Comparison of ENCODE assay signal across 15 cellular contexts in genomic region chr1:228158151-228158571, GRCh38. TPM values are rescaled to one million over a fixed set of nuclear protein-coding genes. Genes with fewer than 3 reads are reported as not detected.
DNase-seq lines count a peak whose midpoint lies in the region; ATAC-seq, FAIRE-seq and TF ChIP-seq lines count a peak whose summit lies in the region.
"Had no signal": no experiment of that assay in that cellular context is flagged by ENCODE, and none has a peak within 500 bp of the region (broad histone marks: within the 10 kb centered on the region; RNA-seq: fewer than 3 reads in every experiment).

No MANE protein-coding gene starts in this region.

- H3K27me3 ChIP-seq in right lobe of liver (no peaks in the 10 kb centered on the region), HepG2 (ENCODE audit: control insufficient read depth in 1 of 2, insufficient read depth in 2 of 2, low read length in 2 of 2) (no peaks in the 10 kb centered on the region; a peak in 1 of 5 replicates), left ventricle myocardium inferior (ENCODE audit: low read depth) (peaks cover 15% of the 10 kb centered on the region), osteoblast (ENCODE audit: insufficient read depth, low read length) (peaks cover 13% of the 10 kb centered on the region)
- H3K27me3 ChIP-seq in effector memory CD4-positive, alpha-beta T cell (replicated peaks; ENCODE audit: control insufficient read depth, insufficient read depth, low read length, poor library complexity, severe bottlenecking) = no peaks in the 10 kb centered on the region
- H3K27me3 ChIP-seq: Peyer's patch had no signal

- H4K20me1 ChIP-seq in HepG2 (ENCODE audit: insufficient read depth, low read length) (peaks cover 3% of the 10 kb centered on the region; the same call in 1 of the 2 replicates), osteoblast (ENCODE audit: insufficient read depth, low read length) (peaks cover 24% of the 10 kb centered on the region)

- TF ChIP-seq CTCF in right lobe of liver (IDR thresholded peaks at IDR 0.05) (no peak), HepG2 (CRISPR knock-in tag; IDR thresholded peaks at IDR 0.05) (no peak), left ventricle myocardium inferior (IDR thresholded peaks at IDR 0.05; ENCODE audit: borderline replicate concordance) (no peak), osteoblast (IDR thresholded peaks at IDR 0.05; ENCODE audit: extremely low read depth, low read depth, low read length) (no peak)

- TF ChIP-seq POLR2A in right lobe of liver (IDR thresholded peaks at IDR 0.05) (no peak), HepG2 (IDR thresholded peaks at IDR 0.05; ENCODE audit: insufficient read depth in 1 of 2, low read depth in 2 of 2, low read length in 2 of 2) (no peak)

- POLR2A ChIA-PET in HepG2 (lab: Yijun Ruan, JAX) = no interaction called here

- ATAC-seq in right lobe of liver = no peak
- ATAC-seq in HepG2 = no peak
- no peak for ATAC-seq in GM21447 (IDR thresholded peaks at IDR 0.05; ENCODE audit: unreplicated experiment)
- ATAC-seq in HG03025 (IDR thresholded peaks at IDR 0.05; ENCODE audit: low FRiP score, unreplicated experiment) = no peak
- ATAC-seq: A549 had no signal

- H3K4me1 ChIP-seq in right lobe of liver (peaks cover 0 to 6% (median 0%) of the 10 kb centered on the region in 4 donors), HepG2 (ENCODE audit: insufficient read depth, low read length) (peaks cover 38% of the 10 kb centered on the region), left ventricle myocardium inferior (peaks cover 31% of the 10 kb centered on the region), osteoblast (ENCODE audit: insufficient read depth, low read length) (peaks cover 11% of the 10 kb centered on the region)
- peaks cover 13% of the 10 kb centered on the region for H3K4me1 ChIP-seq in effector memory CD4-positive, alpha-beta T cell (ENCODE audit: control insufficient read depth, insufficient read depth, low read length, poor library complexity, severe bottlenecking)
- H3K4me1 ChIP-seq: A549 had no signal

- BruUV-seq in HepG2 (replicated peaks; lab: Mats Ljungman, UMichigan) = no TSS peak

- H3K9ac ChIP-seq in HepG2 (ENCODE audit: insufficient read depth, low read depth, low read length) = no peak overlapping the region

- no peak overlapping the region for H3K4me3 ChIP-seq in right lobe of liver
- H3K4me3 ChIP-seq in HepG2 (replicated peaks in 1 of 3; ENCODE audit: insufficient read depth in 1 of 3, low read depth in 2 of 3, low read length in 3 of 3) = no peak overlapping the region
- H3K4me3 ChIP-seq in left ventricle myocardium inferior = no peak overlapping the region
- H3K4me3 ChIP-seq in osteoblast (ENCODE audit: insufficient read depth, low read length) = no peak overlapping the region
- no peak overlapping the region for H3K4me3 ChIP-seq in effector memory CD4-positive, alpha-beta T cell (ENCODE audit: insufficient read depth, low read depth, low read length, poor library complexity, severe bottlenecking)
- H3K4me3 ChIP-seq: A549, Peyer's patch had no signal

- H2AFZ ChIP-seq in HepG2 (ENCODE audit: low read length) (no peak overlapping the region), osteoblast (ENCODE audit: low read length) (no peak overlapping the region)

- CTCF ChIA-PET in HepG2 (lab: Yijun Ruan, JAX; ENCODE audit: low intra/inter-chr PET ratio, low total read pairs) = no interaction called here

- no peaks in the 10 kb centered on the region for H3K9me3 ChIP-seq in right lobe of liver
- no peaks in the 10 kb centered on the region for H3K9me3 ChIP-seq in HepG2 (ENCODE audit: low read length)
- H3K9me3 ChIP-seq in left ventricle myocardium inferior (replicated peaks) = no peaks in the 10 kb centered on the region
- H3K9me3 ChIP-seq in osteoblast (ENCODE audit: low read depth, low read length) = no peaks in the 10 kb centered on the region
- no peaks in the 10 kb centered on the region for H3K9me3 ChIP-seq in effector memory CD4-positive, alpha-beta T cell (ENCODE audit: control insufficient read depth, low read length)
- H3K9me3 ChIP-seq: A549, Peyer's patch had no signal

- intact Hi-C loops in right lobe of liver (cut with DNase I) (no loop called here), HepG2 (cut with micrococcal nuclease; ENCODE audit: unreplicated experiment) (no loop called here), left ventricle myocardium inferior (cut with micrococcal nuclease) (no loop called here)

- no CpG with 5 or more reads among the region's 42 CpGs for WGBS in right lobe of liver (ENCODE audit: insufficient coverage, low coverage, low lambda C conversion rate, missing lambda C conversion rate)
- WGBS in HepG2 (ENCODE audit: low lambda C conversion rate) = 98% methylated on average over 38 of the region's 42 CpGs

- TF ChIP-seq RAD21 in HepG2 (CRISPR knock-in tag; IDR thresholded peaks at IDR 0.05) = no peak

- H3K27ac ChIP-seq in right lobe of liver = no peak overlapping the region
- H3K27ac ChIP-seq in HepG2 (ENCODE audit: extremely low read length, insufficient read depth, low read length) = no peak overlapping the region
- no peak overlapping the region for H3K27ac ChIP-seq in left ventricle myocardium inferior (replicated peaks)
- H3K27ac ChIP-seq in osteoblast (ENCODE audit: low read depth, low read length) = no peak overlapping the region
- H3K27ac ChIP-seq in effector memory CD4-positive, alpha-beta T cell (ENCODE audit: insufficient read depth, low read length, poor library complexity, severe bottlenecking) = no peak overlapping the region
- H3K27ac ChIP-seq: A549, C4-2B, Peyer's patch had no signal

- peak in 2 of 3 donors; percentile 17 to 52 for DNase-seq in right lobe of liver
- no peak for DNase-seq in HepG2 (ENCODE audit: low spot score)
- peak; percentile 9 for DNase-seq in left ventricle myocardium inferior
- peak; percentile 76 for DNase-seq in osteoblast (ENCODE audit: insufficient read length, low spot score, missing footprints)
- no peak for DNase-seq in effector memory CD4-positive, alpha-beta T cell
- DNase-seq: NCI-H1417, NCI-H1930, NCI-H2171 treated with DMSO at 0.1 percent for 48 hours, NCI-H510A treated with DMSO at 0.1 percent for 48 hours had no signal

- no peak for FAIRE-seq in HepG2 (lab: Jason Lieb, UNC)
- FAIRE-seq: A549, GM18507 had no signal

- H3K4me2 ChIP-seq in HepG2 (ENCODE audit: low read depth, low read length) = no peak overlapping the region
- H3K4me2 ChIP-seq in osteoblast (ENCODE audit: insufficient read depth, low read length) = no peak overlapping the region
- H3K4me2 ChIP-seq: A549 had no signal

- TF ChIP-seq EP300 in HepG2 (IDR thresholded peaks at IDR 0.05; ENCODE audit: low read depth in 2 of 2, low read length in 2 of 2) = no peak
- TF ChIP-seq EP300 in HepG2 (CRISPR knock-in tag; IDR thresholded peaks at IDR 0.05; ENCODE audit: borderline replicate concordance) = no peak

- H3K36me3 ChIP-seq in right lobe of liver (no peaks in the 10 kb centered on the region), HepG2 (replicated peaks in 1 of 2; ENCODE audit: control insufficient read depth in 1 of 2, insufficient read depth in 2 of 2, low read length in 2 of 2) (no peaks in the 10 kb centered on the region), left ventricle myocardium inferior (no peaks in the 10 kb centered on the region), osteoblast (ENCODE audit: insufficient read depth, low read length) (no peaks in the 10 kb centered on the region)
- H3K36me3 ChIP-seq in effector memory CD4-positive, alpha-beta T cell (ENCODE audit: control insufficient read depth, insufficient read depth, low read length) = no peaks in the 10 kb centered on the region
- H3K36me3 ChIP-seq: Peyer's patch had no signal

- H3K79me2 ChIP-seq in HepG2 (ENCODE audit: insufficient read depth, low read length) = no peaks in the 10 kb centered on the region
- no peaks in the 10 kb centered on the region for H3K79me2 ChIP-seq in osteoblast (ENCODE audit: insufficient read depth, low read length)

- in situ Hi-C loops in HepG2 (cut with HindIII; ENCODE audit: extremely low pct_ligation_motif_present, low pct_unique_long_range_greater_than_20kb) = no loop called here

RNA-seq across cellular contexts. Expression of gene IBA57, which starts 7.4 kb away (rescaled TPM):
- total RNA-seq in right lobe of liver = 1 to 10 TPM; 5.1 to 8.0 (median 6.1) TPM
- 9.7 and 10.2 TPM in 2 replicates for total RNA-seq in HepG2 (2016; rRNA removed; fragmentation: Illumina TruSeq; extraction: Trizol)
- total RNA-seq in HepG2 (2016; cell fraction: cytosol; rRNA removed; fragmentation: Illumina TruSeq; extraction: Trizol; ENCODE audit: low read depth) = 0.81 and 1.6 TPM in 2 replicates
- 8.3 and 9.2 TPM in 2 replicates for total RNA-seq in HepG2 (2016; cell fraction: insoluble cytoplasmic fraction; rRNA removed; fragmentation: Illumina TruSeq; extraction: Trizol)
- 2.3 and 3.6 TPM in 2 replicates for total RNA-seq in HepG2 (2016; cell fraction: membrane; rRNA removed; fragmentation: Illumina TruSeq; extraction: Trizol)
- 3.8 and 4.7 TPM in 2 replicates for total RNA-seq in HepG2 (2016; cell fraction: nucleus; rRNA removed; fragmentation: Illumina TruSeq; extraction: Trizol)
- 2.3 and 4.2 TPM in 2 replicates for polyA plus RNA-seq in HepG2 (2011; rRNA removed)
- polyA plus RNA-seq in HepG2 (2011; cell fraction: cytosol; rRNA removed) = 1.7 and 3.8 TPM in 2 replicates
- 3.6 and 5.6 TPM in 2 replicates for polyA plus RNA-seq in HepG2 (2011; cell fraction: nucleus; rRNA removed)
- 2.1 and 2.8 TPM in 2 replicates for polyA plus RNA-seq in HepG2 (2012)
- 0.59 and 1.2 TPM in 2 replicates for polyA plus RNA-seq in HepG2 (2016; cell fraction: cytosol; fragmentation: Illumina TruSeq; extraction: Trizol; ENCODE audit: low read depth)
- 7.5 and 7.6 TPM in 2 replicates for polyA plus RNA-seq in HepG2 (2016; cell fraction: insoluble cytoplasmic fraction; fragmentation: Illumina TruSeq; extraction: Trizol; ENCODE audit: low read depth)
- 2.2 and 2.3 TPM in 2 replicates for polyA plus RNA-seq in HepG2 (2016; cell fraction: membrane; fragmentation: Illumina TruSeq; extraction: Trizol; ENCODE audit: low read depth)
- 4.3 and 5.9 TPM in 2 replicates for polyA plus RNA-seq in HepG2 (2016; cell fraction: nucleus; fragmentation: Illumina TruSeq; extraction: Trizol; ENCODE audit: insufficient read depth, low read depth)
- polyA minus RNA-seq in HepG2 (2011; rRNA and poly(A)+ RNA removed; ENCODE audit: low replicate concordance) = 2.7 and 11.4 TPM in 2 replicates
- 3.1 and 4.6 TPM in 2 replicates for polyA minus RNA-seq in HepG2 (2011; cell fraction: cytosol; rRNA and poly(A)+ RNA removed)
- polyA minus RNA-seq in HepG2 (2011; cell fraction: nucleus; rRNA and poly(A)+ RNA removed) = 3.7 and 5.7 TPM in 2 replicates
- 15.0 TPM for total RNA-seq in left ventricle myocardium inferior
- total RNA-seq in osteoblast = 4.4 and 4.7 TPM in 2 replicates

RNA-seq across cellular contexts. Expression of gene GJC2, which starts 8.4 kb away (rescaled TPM):
- total RNA-seq in right lobe of liver = under 1 TPM in 5 of 6 experiments, not detected in 1; 0.12 to 0.44 (median 0.16) TPM
- 1.6 and 3.8 TPM in 2 replicates for total RNA-seq in HepG2 (2016; rRNA removed; fragmentation: Illumina TruSeq; extraction: Trizol)
- 0.79 and 1.0 TPM in 2 replicates for total RNA-seq in HepG2 (2016; cell fraction: cytosol; rRNA removed; fragmentation: Illumina TruSeq; extraction: Trizol; ENCODE audit: low read depth)
- 1.5 and 3.8 TPM in 2 replicates for total RNA-seq in HepG2 (2016; cell fraction: insoluble cytoplasmic fraction; rRNA removed; fragmentation: Illumina TruSeq; extraction: Trizol)
- 1.4 and 2.0 TPM in 2 replicates for total RNA-seq in HepG2 (2016; cell fraction: membrane; rRNA removed; fragmentation: Illumina TruSeq; extraction: Trizol)
- 2.3 and 2.4 TPM in 2 replicates for total RNA-seq in HepG2 (2016; cell fraction: nucleus; rRNA removed; fragmentation: Illumina TruSeq; extraction: Trizol)
- polyA plus RNA-seq in HepG2 (2011; rRNA removed) = 1.6 and 2.5 TPM in 2 replicates
- 1.4 and 3.3 TPM in 2 replicates for polyA plus RNA-seq in HepG2 (2011; cell fraction: cytosol; rRNA removed)
- 3.1 and 3.8 TPM in 2 replicates for polyA plus RNA-seq in HepG2 (2011; cell fraction: nucleus; rRNA removed)
- 2.5 and 2.9 TPM in 2 replicates for polyA plus RNA-seq in HepG2 (2012)
- 0.48 and 0.51 TPM in 2 replicates for polyA plus RNA-seq in HepG2 (2016; cell fraction: cytosol; fragmentation: Illumina TruSeq; extraction: Trizol; ENCODE audit: low read depth)
- polyA plus RNA-seq in HepG2 (2016; cell fraction: insoluble cytoplasmic fraction; fragmentation: Illumina TruSeq; extraction: Trizol; ENCODE audit: low read depth) = 1.7 and 1.8 TPM in 2 replicates
- 1.2 and 1.3 TPM in 2 replicates for polyA plus RNA-seq in HepG2 (2016; cell fraction: membrane; fragmentation: Illumina TruSeq; extraction: Trizol; ENCODE audit: low read depth)
- polyA plus RNA-seq in HepG2 (2016; cell fraction: nucleus; fragmentation: Illumina TruSeq; extraction: Trizol; ENCODE audit: insufficient read depth, low read depth) = 3.1 and 3.7 TPM in 2 replicates
- 0.65 and 7.9 TPM in 2 replicates for polyA minus RNA-seq in HepG2 (2011; rRNA and poly(A)+ RNA removed; ENCODE audit: low replicate concordance)
- 2.4 and 5.1 TPM in 2 replicates for polyA minus RNA-seq in HepG2 (2011; cell fraction: cytosol; rRNA and poly(A)+ RNA removed)
- 2.4 and 2.7 TPM in 2 replicates for polyA minus RNA-seq in HepG2 (2011; cell fraction: nucleus; rRNA and poly(A)+ RNA removed)
- total RNA-seq in left ventricle myocardium inferior = 1.0 TPM
- 0.88 and 1.4 TPM in 2 replicates for total RNA-seq in osteoblast

RNA-seq across cellular contexts. Expression of gene GUK1, which starts 18.1 kb away (rescaled TPM):
- total RNA-seq in right lobe of liver = 100 to 1,000 TPM in 4 of 6 experiments, 10 to 100 TPM in 2; 78.0 to 235 (median 108) TPM
- total RNA-seq in HepG2 (2016; rRNA removed; fragmentation: Illumina TruSeq; extraction: Trizol) = 82.7 and 116 TPM in 2 replicates
- total RNA-seq in HepG2 (2016; cell fraction: cytosol; rRNA removed; fragmentation: Illumina TruSeq; extraction: Trizol; ENCODE audit: low read depth) = 772 and 776 TPM in 2 replicates
- 78.9 and 120 TPM in 2 replicates for total RNA-seq in HepG2 (2016; cell fraction: insoluble cytoplasmic fraction; rRNA removed; fragmentation: Illumina TruSeq; extraction: Trizol)
- 448 and 476 TPM in 2 replicates for total RNA-seq in HepG2 (2016; cell fraction: membrane; rRNA removed; fragmentation: Illumina TruSeq; extraction: Trizol)
- total RNA-seq in HepG2 (2016; cell fraction: nucleus; rRNA removed; fragmentation: Illumina TruSeq; extraction: Trizol) = 51.4 and 56.9 TPM in 2 replicates
- polyA plus RNA-seq in HepG2 (2011; rRNA removed) = 154 and 205 TPM in 2 replicates
- polyA plus RNA-seq in HepG2 (2011; cell fraction: cytosol; rRNA removed) = 228 and 301 TPM in 2 replicates
- polyA plus RNA-seq in HepG2 (2011; cell fraction: nucleus; rRNA removed) = 387 and 492 TPM in 2 replicates
- polyA plus RNA-seq in HepG2 (2012) = 58.4 and 85.4 TPM in 2 replicates
- polyA plus RNA-seq in HepG2 (2016; cell fraction: cytosol; fragmentation: Illumina TruSeq; extraction: Trizol; ENCODE audit: low read depth) = 764 and 775 TPM in 2 replicates
- polyA plus RNA-seq in HepG2 (2016; cell fraction: insoluble cytoplasmic fraction; fragmentation: Illumina TruSeq; extraction: Trizol; ENCODE audit: low read depth) = 78.9 and 87.4 TPM in 2 replicates
- polyA plus RNA-seq in HepG2 (2016; cell fraction: membrane; fragmentation: Illumina TruSeq; extraction: Trizol; ENCODE audit: low read depth) = 402 and 423 TPM in 2 replicates
- polyA plus RNA-seq in HepG2 (2016; cell fraction: nucleus; fragmentation: Illumina TruSeq; extraction: Trizol; ENCODE audit: insufficient read depth, low read depth) = 119 and 120 TPM in 2 replicates
- polyA minus RNA-seq in HepG2 (2011; rRNA and poly(A)+ RNA removed; ENCODE audit: low replicate concordance) = 81.2 and 86.5 TPM in 2 replicates
- 31.2 and 41.7 TPM in 2 replicates for polyA minus RNA-seq in HepG2 (2011; cell fraction: cytosol; rRNA and poly(A)+ RNA removed)
- 52.1 and 60.5 TPM in 2 replicates for polyA minus RNA-seq in HepG2 (2011; cell fraction: nucleus; rRNA and poly(A)+ RNA removed)
- total RNA-seq in left ventricle myocardium inferior = 150 TPM
- total RNA-seq in osteoblast = 253 and 278 TPM in 2 replicates

RNA-seq across cellular contexts. Expression of gene MRPL55, which starts 49.1 kb away (rescaled TPM):
- total RNA-seq in right lobe of liver (10 to 100 TPM; 24.2 to 75.9 (median 38.0) TPM), HepG2 (2016; rRNA removed; fragmentation: Illumina TruSeq; extraction: Trizol) (92.9 and 97.9 TPM in 2 replicates), left ventricle myocardium inferior (51.0 TPM), osteoblast (34.5 and 51.4 TPM in 2 replicates)
- 49.0 and 60.3 TPM in 2 replicates for total RNA-seq in HepG2 (2016; cell fraction: cytosol; rRNA removed; fragmentation: Illumina TruSeq; extraction: Trizol; ENCODE audit: low read depth)
- total RNA-seq in HepG2 (2016; cell fraction: insoluble cytoplasmic fraction; rRNA removed; fragmentation: Illumina TruSeq; extraction: Trizol) = 86.6 and 104 TPM in 2 replicates
- total RNA-seq in HepG2 (2016; cell fraction: membrane; rRNA removed; fragmentation: Illumina TruSeq; extraction: Trizol) = 54.0 and 72.4 TPM in 2 replicates
- 52.4 and 56.0 TPM in 2 replicates for total RNA-seq in HepG2 (2016; cell fraction: nucleus; rRNA removed; fragmentation: Illumina TruSeq; extraction: Trizol)
- polyA plus RNA-seq in HepG2 (2011; rRNA removed) = 58.6 and 74.8 TPM in 2 replicates
- polyA plus RNA-seq in HepG2 (2011; cell fraction: cytosol; rRNA removed) = 43.3 and 107 TPM in 2 replicates
- 195 and 229 TPM in 2 replicates for polyA plus RNA-seq in HepG2 (2011; cell fraction: nucleus; rRNA removed)
- 31.6 and 40.6 TPM in 2 replicates for polyA plus RNA-seq in HepG2 (2012)
- polyA plus RNA-seq in HepG2 (2016; cell fraction: cytosol; fragmentation: Illumina TruSeq; extraction: Trizol; ENCODE audit: low read depth) = 37.6 and 50.2 TPM in 2 replicates
- 96.5 and 99.2 TPM in 2 replicates for polyA plus RNA-seq in HepG2 (2016; cell fraction: insoluble cytoplasmic fraction; fragmentation: Illumina TruSeq; extraction: Trizol; ENCODE audit: low read depth)
- 41.3 and 57.8 TPM in 2 replicates for polyA plus RNA-seq in HepG2 (2016; cell fraction: membrane; fragmentation: Illumina TruSeq; extraction: Trizol; ENCODE audit: low read depth)
- polyA plus RNA-seq in HepG2 (2016; cell fraction: nucleus; fragmentation: Illumina TruSeq; extraction: Trizol; ENCODE audit: insufficient read depth, low read depth) = 81.1 and 106 TPM in 2 replicates
- 52.6 and 85.2 TPM in 2 replicates for polyA minus RNA-seq in HepG2 (2011; rRNA and poly(A)+ RNA removed; ENCODE audit: low replicate concordance)
- 25.1 and 31.5 TPM in 2 replicates for polyA minus RNA-seq in HepG2 (2011; cell fraction: cytosol; rRNA and poly(A)+ RNA removed)
- polyA minus RNA-seq in HepG2 (2011; cell fraction: nucleus; rRNA and poly(A)+ RNA removed) = 29.2 and 32.2 TPM in 2 replicates

RNA-seq across cellular contexts. Expression of gene OBSCN, which starts 49.7 kb away (rescaled TPM):
- total RNA-seq in right lobe of liver (1 to 10 TPM in 5 of 6 experiments, under 1 TPM in 1; 0.43 to 3.5 (median 2.0) TPM), HepG2 (2016; rRNA removed; fragmentation: Illumina TruSeq; extraction: Trizol) (0.08 and 0.20 TPM in 2 replicates), left ventricle myocardium inferior (316 TPM), osteoblast (2.9 and 3.2 TPM in 2 replicates)
- total RNA-seq in HepG2 (2016; cell fraction: cytosol; rRNA removed; fragmentation: Illumina TruSeq; extraction: Trizol; ENCODE audit: low read depth) = not detected in 2 replicates
- 0.09 and 0.13 TPM in 2 replicates for total RNA-seq in HepG2 (2016; cell fraction: insoluble cytoplasmic fraction; rRNA removed; fragmentation: Illumina TruSeq; extraction: Trizol)
- total RNA-seq in HepG2 (2016; cell fraction: membrane; rRNA removed; fragmentation: Illumina TruSeq; extraction: Trizol) = 0.06 and 0.07 TPM in 2 replicates
- total RNA-seq in HepG2 (2016; cell fraction: nucleus; rRNA removed; fragmentation: Illumina TruSeq; extraction: Trizol) = 0.12 TPM in 1 of 2 replicates, not detected in the other
- polyA plus RNA-seq in HepG2 (2011; rRNA removed) = 0.10 and 0.20 TPM in 2 replicates
- polyA plus RNA-seq in HepG2 (2011; cell fraction: cytosol; rRNA removed) = 0.03 and 0.07 TPM in 2 replicates
- polyA plus RNA-seq in HepG2 (2011; cell fraction: nucleus; rRNA removed) = 0.58 and 1.1 TPM in 2 replicates
- 0.09 and 0.55 TPM in 2 replicates for polyA plus RNA-seq in HepG2 (2012)
- not detected in 2 replicates for polyA plus RNA-seq in HepG2 (2016; cell fraction: cytosol; fragmentation: Illumina TruSeq; extraction: Trizol; ENCODE audit: low read depth)
- polyA plus RNA-seq in HepG2 (2016; cell fraction: insoluble cytoplasmic fraction; fragmentation: Illumina TruSeq; extraction: Trizol; ENCODE audit: low read depth) = 0.08 and 0.10 TPM in 2 replicates
- polyA plus RNA-seq in HepG2 (2016; cell fraction: membrane; fragmentation: Illumina TruSeq; extraction: Trizol; ENCODE audit: low read depth) = not detected in 2 replicates
- polyA plus RNA-seq in HepG2 (2016; cell fraction: nucleus; fragmentation: Illumina TruSeq; extraction: Trizol; ENCODE audit: insufficient read depth, low read depth) = 0.14 and 0.32 TPM in 2 replicates
- polyA minus RNA-seq in HepG2 (2011; rRNA and poly(A)+ RNA removed; ENCODE audit: low replicate concordance) = 0.24 and 23.5 TPM in 2 replicates
- 0.10 and 0.35 TPM in 2 replicates for polyA minus RNA-seq in HepG2 (2011; cell fraction: cytosol; rRNA and poly(A)+ RNA removed)
- polyA minus RNA-seq in HepG2 (2011; cell fraction: nucleus; rRNA and poly(A)+ RNA removed) = 0.52 and 0.99 TPM in 2 replicates

Comparison
In these comparisons a context has a peak if more than half of its experiments do, and no peak if none do; other contexts are left out.
1. DNase-seq: peak in right lobe of liver (2 of 3), left ventricle myocardium inferior (single experiment) and osteoblast (single experiment); none in HepG2 (single experiment) and effector memory CD4-positive, alpha-beta T cell (0 of 3).